Comparison of ENCODE assay signal across 21 cellular contexts in the genomic region with DNA sequence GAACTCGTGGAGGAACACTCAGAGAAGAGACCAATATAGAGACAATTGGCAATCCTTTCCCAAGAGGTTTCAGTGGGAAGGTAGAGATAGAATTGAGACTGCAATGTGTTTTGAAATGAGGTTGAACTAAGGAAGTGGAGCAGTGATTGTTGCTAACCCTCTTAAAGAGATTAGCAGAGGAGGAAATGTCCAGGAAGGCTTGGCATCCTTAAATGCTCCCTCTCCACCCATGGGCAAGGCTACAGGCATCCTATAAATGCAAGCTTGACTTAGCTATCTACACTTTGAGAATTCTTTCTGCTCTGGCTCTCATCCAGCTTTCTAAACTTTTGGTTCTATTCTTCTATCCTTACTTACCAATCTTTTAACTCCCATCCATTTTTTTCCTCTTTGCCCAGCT. TPM values are rescaled to one million over a fixed set of nuclear protein-coding genes. Genes with fewer than 3 reads are reported as not detected.
DNase-seq lines count a peak whose midpoint lies in the region; ATAC-seq, FAIRE-seq and TF ChIP-seq lines count a peak whose summit lies in the region.
"Had no signal": no experiment of that assay in that cellular context is flagged by ENCODE, and none has a peak within 500 bp of the region (broad histone marks: within the 10 kb centered on the region; RNA-seq: fewer than 3 reads in every experiment).

No MANE protein-coding gene starts in this region.

- H4K20me1 ChIP-seq in K562 (replicated peaks; ENCODE audit: control insufficient read depth, insufficient read depth, low read length): no peaks in the 10 kb centered on the region

- in situ Hi-C loops in K562 (cut with MboI): no loop called here

- H3K4me3 ChIP-seq in left ventricle myocardium inferior (no peak overlapping the region), right atrium auricular region (no peak overlapping the region), K562 (no peak overlapping the region), mucosa of descending colon (no peak overlapping the region), dorsolateral prefrontal cortex (no peak overlapping the region)

- no peak overlapping the region for H3K4me2 ChIP-seq in K562 (ENCODE audit: insufficient read depth, low read length)

- H3K9me1 ChIP-seq in K562 (ENCODE audit: control insufficient read depth, insufficient read depth, low read length): no peaks in the 10 kb centered on the region

- CTCF ChIA-PET in K562 (lab: Yijun Ruan, JAX; ENCODE audit: low intra/inter-chr PET ratio): no interaction called here

- no peak overlapping the region for H3K9ac ChIP-seq in K562 (ENCODE audit: insufficient read depth in 1 of 2, low read depth in 2 of 2, low read length in 2 of 2)

- H3K9me3 ChIP-seq in left ventricle myocardium inferior (replicated peaks) (no peaks in the 10 kb centered on the region), right atrium auricular region (no peaks in the 10 kb centered on the region), K562 (replicated peaks; ENCODE audit: control insufficient read depth, insufficient read depth, low read depth, low read length) (no peaks in the 10 kb centered on the region), mucosa of descending colon (no peaks in the 10 kb centered on the region)
- H3K9me3 ChIP-seq: BE2C, Caco-2 had no signal

- POLR2A ChIA-PET in K562 (lab: Yijun Ruan, JAX): interaction anchor here (0.8 to 2.3 kb wide), 3 partner anchors 9 to 30 kb away, joined by 3 to 19 read pairs (median 5); a partner anchor contains a TSS

- ATAC-seq in K562 (no peak), mucosa of descending colon (peak; percentile 61)
- ATAC-seq: HCT116, HepG2 had no signal

- no peaks in the 10 kb centered on the region for H3K79me2 ChIP-seq in K562 (ENCODE audit: control insufficient read depth, insufficient read depth, low read length)

- H2AFZ ChIP-seq in K562 (ENCODE audit: low read depth, low read length): no peak overlapping the region

- H3K27ac ChIP-seq in left ventricle myocardium inferior (replicated peaks) (peak overlapping the region; percentile 32), right atrium auricular region (no peak overlapping the region), K562 (ENCODE audit: extremely low read depth, low read depth, low read length) (no peak overlapping the region), dorsolateral prefrontal cortex (no peak overlapping the region)

- H3K36me3 ChIP-seq in left ventricle myocardium inferior (no peaks in the 10 kb centered on the region), right atrium auricular region (no peaks in the 10 kb centered on the region), K562 (ENCODE audit: control insufficient read depth, insufficient read depth, low read length) (no peaks in the 10 kb centered on the region), mucosa of descending colon (ENCODE audit: low read depth) (no peaks in the 10 kb centered on the region)
- H3K36me3 ChIP-seq: BE2C had no signal

- no peak for TF ChIP-seq POLR2A in K562 (conservative IDR thresholded peaks at IDR 0.05)

- TF ChIP-seq EP300 in K562 (IDR thresholded peaks at IDR 0.05; ENCODE audit: low read length): no peak

- no TSS peak for BruUV-seq in K562 (replicated peaks; lab: Mats Ljungman, UMichigan)

- H3K27me3 ChIP-seq in left ventricle myocardium inferior (ENCODE audit: low read depth) (no peaks in the 10 kb centered on the region), right atrium auricular region (no peaks in the 10 kb centered on the region), K562 (ENCODE audit: control insufficient read depth in 2 of 2, insufficient read depth in 2 of 2, low read length in 2 of 2) (no peaks in the 10 kb centered on the region), dorsolateral prefrontal cortex (no peaks in the 10 kb centered on the region)
- H3K27me3 ChIP-seq: BE2C had no signal

- 13% methylated on average over 1 of the region's 1 CpG for WGBS in K562 (ENCODE audit: insufficient coverage, low coverage, missing lambda C conversion rate)

- FAIRE-seq in K562 (lab: Jason Lieb, UNC): no peak
- FAIRE-seq: D721Med, HepG2 had no signal

- no peak for TF ChIP-seq RAD21 in K562 (CRISPR knock-in tag; conservative IDR thresholded peaks at IDR 0.05 in 1 of 2, IDR thresholded peaks at IDR 0.05 in 1 of 2)

- intact Hi-C loops in left ventricle myocardium inferior (cut with micrococcal nuclease) (no loop called here), K562 (cut with micrococcal nuclease) (no loop called here), mucosa of descending colon (cut with DNase I, micrococcal nuclease) (no loop called here), dorsolateral prefrontal cortex (cut with DNase I) (no loop called here)

- DNase-seq in left ventricle myocardium inferior: no peak
- no peak for DNase-seq in right atrium auricular region (ENCODE audit: low spot score)
- no peak for DNase-seq in K562 (ENCODE audit: extremely low read depth in 1 of 4, low spot score in 3 of 4)
- DNase-seq in mucosa of descending colon: no peak
- no peak for DNase-seq in dorsolateral prefrontal cortex
- no peak for DNase-seq in DMS79 (lab: John Stamatoyannopoulos, UW)
- DNase-seq: ACHN; BE2C; C1 segment of cervical spinal cord; Caco-2; CD4-positive, CD25-positive, alpha-beta regulatory T cell; GDM1; GOT3; H7; HFFc6 had no signal

- H3K4me1 ChIP-seq in left ventricle myocardium inferior (peaks cover 32% of the 10 kb centered on the region), right atrium auricular region (peaks cover 0 to 11% of the 10 kb centered on the region in 2 donors), K562 (replicated peaks in 1 of 2; ENCODE audit: control insufficient read depth in 2 of 2, insufficient read depth in 2 of 2, low read length in 2 of 2) (peaks cover 17 to 28% of the 10 kb centered on the region in 2 experiments), mucosa of descending colon (ENCODE audit: low read depth) (no peaks in the 10 kb centered on the region)

- TF ChIP-seq CTCF in left ventricle myocardium inferior (IDR thresholded peaks at IDR 0.05; ENCODE audit: borderline replicate concordance) (no peak), right atrium auricular region (IDR thresholded peaks at IDR 0.05) (no peak), K562 (IDR thresholded peaks at IDR 0.05 in 2 of 3, conservative IDR thresholded peaks at IDR 0.05 in 1 of 3; ENCODE audit: insufficient read depth in 2 of 3, low read depth in 1 of 3, low read length in 3 of 3) (no peak), mucosa of descending colon (IDR thresholded peaks at IDR 0.05) (no peak), dorsolateral prefrontal cortex (IDR thresholded peaks at IDR 0.05 in 54 of 56, conservative IDR thresholded peaks at IDR 0.05 in 2 of 56; ENCODE audit: low read depth in 1 of 56, partially characterized antibody in 56 of 56) (no peak)

RNA-seq across cellular contexts. Expression of a gene that starts 30.3 kb away (rescaled TPM):
- 60.4 TPM for total RNA-seq in left ventricle myocardium inferior
- total RNA-seq in right atrium auricular region: 10 to 100 TPM; 30.0 to 53.0 TPM
- total RNA-seq in K562 (2011; cell fraction: chromatin; rRNA removed; ENCODE audit: low replicate concordance): 97.5 and 111 TPM in 2 replicates
- total RNA-seq in K562 (2011; cell fraction: nucleolus; rRNA removed): 52.4 and 62.2 TPM in 2 replicates
- 116 and 133 TPM in 2 replicates for total RNA-seq in K562 (2011; cell fraction: nucleoplasm; rRNA removed)
- 24.2 and 32.0 TPM in 2 replicates for total RNA-seq in K562 (2014; rRNA removed)
- total RNA-seq in K562 (2014; rRNA removed; fragmentation: Illumina TruSeq; extraction: Trizol): 39.8 and 49.1 TPM in 2 replicates
- 39.1 and 43.0 TPM in 2 replicates for total RNA-seq in K562 (2015; rRNA removed; fragmentation: Illumina TruSeq; extraction: Trizol)
- total RNA-seq in K562 (2021): 36.9 and 38.6 TPM in 2 replicates
- 49.8 and 66.2 TPM in 2 replicates for polyA plus RNA-seq in K562 (2011; rRNA removed)
- polyA plus RNA-seq in K562 (2011; cell fraction: cytosol; rRNA removed): 23.6 and 44.4 TPM in 2 replicates
- polyA plus RNA-seq in K562 (2011; cell fraction: nucleus; rRNA removed): 23.0 and 26.5 TPM in 2 replicates
- polyA plus RNA-seq in K562 (2012): 25.8 and 29.0 TPM in 2 replicates
- polyA plus RNA-seq in K562 (2014; fragmentation: Illumina TruSeq; extraction: Trizol): 38.1 and 41.2 TPM in 2 replicates
- polyA plus RNA-seq in K562 (2014; fragmentation: Nextera tagmentation; extraction: Ambion mirVana): 1 to 10 TPM; 3.0 to 4.7 TPM
- polyA plus RNA-seq in K562 (2014; rRNA removed): 25.8 and 27.8 TPM in 2 replicates
- polyA minus RNA-seq in K562 (2011; rRNA and poly(A)+ RNA removed): 97.0 and 108 TPM in 2 replicates
- 37.2 and 52.1 TPM in 2 replicates for polyA minus RNA-seq in K562 (2011; cell fraction: cytosol; rRNA and poly(A)+ RNA removed)
- 21.0 and 34.7 TPM in 2 replicates for polyA minus RNA-seq in K562 (2011; cell fraction: nucleus; rRNA and poly(A)+ RNA removed)
- total RNA-seq in mucosa of descending colon: 10 to 100 TPM; 31.6 to 64.9 (median 34.6) TPM
- 10 to 100 TPM; 18.3 to 47.9 (median 30.6) TPM for total RNA-seq in dorsolateral prefrontal cortex

RNA-seq across cellular contexts. Expression of a gene that starts 42.7 kb away (rescaled TPM):
- total RNA-seq in left ventricle myocardium inferior (5.3 TPM), right atrium auricular region (1 to 10 TPM in 1 of 2 donors, under 1 TPM in 1; 0.70 to 2.0 TPM), K562 (2014; rRNA removed) (0.18 TPM in 1 of 2 replicates, not detected in the other), K562 (2014; rRNA removed; fragmentation: Illumina TruSeq; extraction: Trizol) (0.07 and 0.16 TPM in 2 replicates), K562 (2015; rRNA removed; fragmentation: Illumina TruSeq; extraction: Trizol) (not detected in 2 replicates), K562 (2021) (not detected in 2 replicates), mucosa of descending colon (not detected), dorsolateral prefrontal cortex (under 1 TPM in 1 of 120 experiments, not detected in 119; 0.34 TPM)
- not detected in 2 replicates for total RNA-seq in K562 (2011; cell fraction: chromatin; rRNA removed; ENCODE audit: low replicate concordance)
- not detected in 2 replicates for total RNA-seq in K562 (2011; cell fraction: nucleolus; rRNA removed)
- not detected in 2 replicates for total RNA-seq in K562 (2011; cell fraction: nucleoplasm; rRNA removed)
- polyA plus RNA-seq in K562 (2011; rRNA removed) (0.04 and 0.08 TPM in 2 replicates), K562 (2014; fragmentation: Illumina TruSeq; extraction: Trizol) (0.14 and 0.18 TPM in 2 replicates), K562 (2014; fragmentation: Nextera tagmentation; extraction: Ambion mirVana) (under 1 TPM in 1 of 2 experiments, not detected in 1; 0.04 TPM), K562 (2014; rRNA removed) (0.18 TPM in 1 of 2 replicates, not detected in the other)
- 0.09 TPM in 1 of 2 replicates, not detected in the other for polyA plus RNA-seq in K562 (2011; cell fraction: cytosol; rRNA removed)
- polyA plus RNA-seq in K562 (2011; cell fraction: nucleus; rRNA removed): not detected in 2 replicates
- 0.06 TPM in 1 of 2 replicates, not detected in the other for polyA plus RNA-seq in K562 (2012)
- polyA minus RNA-seq in K562 (2011; rRNA and poly(A)+ RNA removed): not detected in 2 replicates
- polyA minus RNA-seq in K562 (2011; cell fraction: cytosol; rRNA and poly(A)+ RNA removed): not detected in 2 replicates
- polyA minus RNA-seq in K562 (2011; cell fraction: nucleus; rRNA and poly(A)+ RNA removed): not detected in 2 replicates
- total RNA-seq: A172; Caco-2; CD4-positive, CD25-positive, alpha-beta regulatory T cell; Daoy; H7; HepG2; HFFc6 had no signal
- polyA plus RNA-seq: CD4-positive, CD25-positive, alpha-beta regulatory T cell; IgD-negative memory B cell had no signal
